Comparison of ENCODE assay signal across 8 cellular contexts in genomic region chr1:192531037-192531703, GRCh38. TPM values are rescaled to one million over a fixed set of nuclear protein-coding genes. Genes with fewer than 3 reads are reported as not detected.
A peak's percentile ranks its signal among the peaks of the same experiment; 100 is the strongest.
DNase-seq lines count a peak whose midpoint lies in the region; ATAC-seq, FAIRE-seq and TF ChIP-seq lines count a peak whose summit lies in the region.
"Not testable (repeated sequence)": the region's sequence is repeated elsewhere in the genome, so short reads cannot be mapped to it uniquely, and the experiment has no call there.

No MANE protein-coding gene starts in this region.

- H3K27ac ChIP-seq in ascending aorta (peak overlapping the region; percentile 14 to 46), pancreas (peak overlapping the region in 2 of 4 donors; percentile 34 to 44)
- not testable (repeated sequence) for H3K27ac ChIP-seq in suprapubic skin

- H3K9me3 ChIP-seq in MG63, ascending aorta, pancreas, suprapubic skin: not testable (repeated sequence)

- TF ChIP-seq EP300 in suprapubic skin (IDR thresholded peaks at IDR 0.05): peak; percentile 65

- not testable (repeated sequence) for H3K36me3 ChIP-seq in MG63, ascending aorta, pancreas, suprapubic skin

- peak; percentile 66 for FAIRE-seq in GM12891 (lab: Jason Lieb, UNC)
- FAIRE-seq in pancreas (lab: Jason Lieb, UNC): peak; percentile 89

- H3K4me3 ChIP-seq in MG63, ascending aorta, pancreas, suprapubic skin: not testable (repeated sequence)

- not testable (repeated sequence) for TF ChIP-seq POLR2A in GM12891 (IDR thresholded peaks at IDR 0.05; ENCODE audit: low read depth, low read length); suprapubic skin (IDR thresholded peaks at IDR 0.05)

- intact Hi-C loops in ascending aorta (cut with DNase I); Right ventricle myocardium superior (cut with DNase I); pancreas (cut with DNase I): not testable (repeated sequence)

- DNase-seq in GM12891 (ENCODE audit: insufficient read length, low spot score); pancreas: not testable (repeated sequence)
- DNase-seq in MG63: peak; percentile 64
- DNase-seq in activated CD4-positive, CD25-positive, alpha-beta regulatory T cell treated with anti-CD3 and anti-CD28 coated beads, Interleukin-2, amount 50 U/mL, for 16 hours (ENCODE audit: low read depth, low spot score): peak; percentile 16
- DNase-seq in ascending aorta (ENCODE audit: low spot score in 2 of 2): peak; percentile 54 to 79
- DNase-seq in Right ventricle myocardium superior: peak; percentile 42
- DNase-seq in suprapubic skin (ENCODE audit: low spot score in 2 of 2): peak in 1 of 2 donors; percentile 70

- not testable (repeated sequence) for TF ChIP-seq CTCF in ascending aorta (IDR thresholded peaks at IDR 0.05); pancreas (IDR thresholded peaks at IDR 0.05); suprapubic skin (IDR thresholded peaks at IDR 0.05)

- peak; percentile 80 for ATAC-seq in HG02610 (IDR thresholded peaks at IDR 0.05; ENCODE audit: unreplicated experiment)
- ATAC-seq in Right ventricle myocardium superior (ENCODE audit: poor library complexity): peak; percentile 68
- peak in 3 of 4 donors; percentile 54 to 81 (median 80) for ATAC-seq in pancreas

- H3K27me3 ChIP-seq in MG63, ascending aorta, pancreas, suprapubic skin: not testable (repeated sequence)

- 85 to 91% methylated on average over 6 of the region's 6 CpGs for WGBS in pancreas, 2 donors
- WGBS in suprapubic skin: 71% methylated on average over 6 of the region's 6 CpGs

- H3K4me1 ChIP-seq in ascending aorta: peaks cover 0 to 14% of the 10 kb centered on the region in 2 donors
- peaks cover 0 to 12% (median 0%) of the 10 kb centered on the region in 3 donors for H3K4me1 ChIP-seq in pancreas
- H3K4me1 ChIP-seq in suprapubic skin: not testable (repeated sequence)

RNA-seq across cellular contexts. Expression of gene RGS1, which starts 44.4 kb away (rescaled TPM):
- polyA plus RNA-seq in GM12891 (2012; ENCODE audit: low read depth, missing spikeins): 246 TPM
- 0.62 TPM in 1 of 2 replicates, not detected in the other for total RNA-seq in MG63 (2014; rRNA removed; shearing (Covaris generic); ENCODE audit: low replicate concordance)
- 13.0 TPM for total RNA-seq in ascending aorta
- 0.65 TPM for total RNA-seq in Right ventricle myocardium superior
- 10 to 100 TPM in 2 of 6 donors, 1 to 10 TPM in 3, under 1 TPM in 1; 0.55 to 77.1 (median 2.7) TPM for total RNA-seq in pancreas
- polyA plus RNA-seq in pancreas: 1 to 10 TPM; 1.7 to 2.5 TPM
- total RNA-seq in suprapubic skin: 10 to 100 TPM in 2 of 4 donors, 1 to 10 TPM in 2; 5.3 to 20.8 (median 13.8) TPM
